1 cellular context compared by ENCODE assay signal in genomic region chr6:113630365-113630737, GRCh38.
A peak's percentile ranks its signal among the peaks of the same experiment; 100 is the strongest.
TF ChIP-seq lines count a peak whose summit lies in the region.

No MANE protein-coding gene starts in this region.

TF ChIP-seq in GM12878, 131 proteins besides CTCF, POLR2A, EP300 and RAD21 (continued from another document and continues in another):
- peak; percentile 21 for TF ChIP-seq SKIL (IDR thresholded peaks at IDR 0.05; ENCODE audit: low read depth, poor library complexity, severe bottlenecking)
- no peak for TF ChIP-seq ZNF207 (IDR thresholded peaks at IDR 0.05; ENCODE audit: borderline replicate concordance)
- TF ChIP-seq MLLT1 (IDR thresholded peaks at IDR 0.05) = peak; percentile 4; the same call in 1 of the 2 replicates
- TF ChIP-seq FOS (IDR thresholded peaks at IDR 0.05; ENCODE audit: borderline replicate concordance, extremely low read depth, insufficient read length) = no peak
- no peak for TF ChIP-seq MEF2B (IDR thresholded peaks at IDR 0.05; ENCODE audit: partially characterized antibody, poor library complexity, severe bottlenecking)
- no peak for TF ChIP-seq TARDBP (IDR thresholded peaks at IDR 0.05; ENCODE audit: borderline replicate concordance)
- peak; percentile 60; the same call in 1 of the 2 replicates for TF ChIP-seq NFIC (IDR thresholded peaks at IDR 0.05; ENCODE audit: low read depth, low read length)
- no peak for TF ChIP-seq EZH2 (IDR thresholded peaks at IDR 0.05; ENCODE audit: borderline replicate concordance, control insufficient read depth, low read depth, low read length)
- no peak for TF ChIP-seq NR2C2 (IDR thresholded peaks at IDR 0.05; ENCODE audit: borderline replicate concordance, control insufficient read depth, insufficient read length, low read depth)
- no peak for TF ChIP-seq IRF5 (IDR thresholded peaks at IDR 0.05; ENCODE audit: borderline replicate concordance)
- no peak for TF ChIP-seq POLR2AphosphoS5 (IDR thresholded peaks at IDR 0.05; ENCODE audit: low read length)
- TF ChIP-seq MAX (IDR thresholded peaks at IDR 0.05; ENCODE audit: low read depth, low read length) = no peak
- no peak for TF ChIP-seq CHD4 (IDR thresholded peaks at IDR 0.05)
- TF ChIP-seq HDAC6 (IDR thresholded peaks at IDR 0.05; ENCODE audit: unreplicated experiment) = no peak
- 0 out of 2 replicates have a peak, but pooled peaks have one; percentile 27 for TF ChIP-seq RAD51 (IDR thresholded peaks at IDR 0.05)
- no peak for TF ChIP-seq ZNF217 (IDR thresholded peaks at IDR 0.05)
- TF ChIP-seq E2F8 (IDR thresholded peaks at IDR 0.05; ENCODE audit: low read depth, partially characterized antibody) = no peak
- TF ChIP-seq PKNOX1 (IDR thresholded peaks at IDR 0.05) = no peak
- TF ChIP-seq ETV6 (conservative IDR thresholded peaks at IDR 0.05 in 1 of 2, IDR thresholded peaks at IDR 0.05 in 1 of 2; ENCODE audit: borderline replicate concordance in 1 of 2, low read depth in 1 of 2) = no peak
- TF ChIP-seq CREB1 (IDR thresholded peaks at IDR 0.05; ENCODE audit: low read depth) = peak; percentile 4; the same call in 1 of the 2 replicates
- TF ChIP-seq ZNF592 (IDR thresholded peaks at IDR 0.05) = 0 out of 2 replicates have a peak, but pooled peaks have one; percentile 63
- no peak; the same call in 1 of the 2 replicates for TF ChIP-seq TCF7 (IDR thresholded peaks at IDR 0.05; ENCODE audit: borderline replicate concordance)
- TF ChIP-seq PML (IDR thresholded peaks at IDR 0.05; ENCODE audit: low read length) = no peak
- no peak for TF ChIP-seq KLF5 (IDR thresholded peaks at IDR 0.05; ENCODE audit: partially characterized antibody)
- TF ChIP-seq GABPA (IDR thresholded peaks at IDR 0.05; ENCODE audit: low read depth) = no peak
- TF ChIP-seq USF2 (IDR thresholded peaks at IDR 0.05; ENCODE audit: borderline replicate concordance, low read depth, low read length) = no peak
- no peak for TF ChIP-seq KAT2A (conservative IDR thresholded peaks at IDR 0.05; ENCODE audit: control insufficient read depth, low read depth, low read length)
- 0 out of 2 replicates have a peak, but pooled peaks have one; percentile 6 for TF ChIP-seq ZNF24 (IDR thresholded peaks at IDR 0.05)
- TF ChIP-seq SPI1 (IDR thresholded peaks at IDR 0.05; ENCODE audit: borderline replicate concordance, insufficient read depth, low read depth, low read length) = no peak
- TF ChIP-seq ZBED1 (IDR thresholded peaks at IDR 0.05; ENCODE audit: borderline replicate concordance) = no peak
- TF ChIP-seq CEBPB (IDR thresholded peaks at IDR 0.05; ENCODE audit: borderline replicate concordance in 1 of 2, low read depth in 2 of 2, low read length in 2 of 2) = peak in 1 of 2 experiments; percentile 26; a peak in 1 of 4 replicates
- TF ChIP-seq MTA3 (IDR thresholded peaks at IDR 0.05; ENCODE audit: borderline replicate concordance, low read length) = no peak
- no peak for TF ChIP-seq USF1 (IDR thresholded peaks at IDR 0.05; ENCODE audit: borderline replicate concordance, extremely low read length, insufficient read depth, low read depth, low read length)
- TF ChIP-seq DPF2 (IDR thresholded peaks at IDR 0.05) = no peak
- TF ChIP-seq RELA (IDR thresholded peaks at IDR 0.05; ENCODE audit: borderline replicate concordance, partially characterized antibody) = peak; percentile 41
- no peak for TF ChIP-seq TCF12 (IDR thresholded peaks at IDR 0.05; ENCODE audit: low read depth, low read length)
- no peak for TF ChIP-seq HDAC2 (IDR thresholded peaks at IDR 0.05)
- no peak for TF ChIP-seq EGR1 (IDR thresholded peaks at IDR 0.05; ENCODE audit: borderline replicate concordance in 1 of 2, low read depth in 2 of 2, low read length in 2 of 2)
- no peak for TF ChIP-seq ATF2 (IDR thresholded peaks at IDR 0.05; ENCODE audit: low read length)
- TF ChIP-seq E2F4 (IDR thresholded peaks at IDR 0.05; ENCODE audit: low read depth, low read length) = no peak
